In the genomic region with DNA sequence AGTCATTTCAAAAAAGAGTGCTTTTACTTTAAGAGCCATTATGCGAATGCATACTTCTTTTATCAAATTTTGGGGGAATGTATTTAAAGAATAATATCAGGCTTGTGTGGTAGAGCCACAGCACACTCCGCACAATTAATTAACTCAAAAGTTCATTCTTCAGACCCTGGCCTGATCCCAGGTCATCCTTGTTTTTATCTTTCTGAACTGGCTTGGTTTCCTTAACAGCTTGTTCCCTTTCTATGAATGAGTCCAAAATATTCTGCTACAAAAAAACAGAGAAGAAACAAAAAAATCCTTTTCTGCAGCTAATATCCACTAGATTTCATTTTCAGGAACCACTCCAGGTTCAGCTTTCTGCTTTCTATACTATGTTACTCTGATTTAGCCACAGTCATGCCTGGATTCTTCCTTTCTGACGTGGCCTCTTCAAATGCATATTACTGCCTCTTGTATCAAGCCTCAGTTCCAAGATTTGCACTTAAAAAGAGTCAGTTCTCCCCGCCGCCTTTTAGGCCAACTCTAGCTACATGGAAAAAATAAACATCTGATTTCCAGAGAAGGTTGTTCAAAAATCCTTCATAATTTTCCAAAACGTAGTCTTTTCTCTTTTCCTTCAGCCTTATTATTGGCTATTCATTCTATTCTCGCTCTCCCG, we compare ENCODE assay signal across 1 cellular context.
TF ChIP-seq lines count a peak whose summit lies in the region.

No MANE protein-coding gene starts in this region.

TF ChIP-seq in GM23338, 12 proteins besides CTCF, POLR2A, EP300 and RAD21 (continued from another document):
- TF ChIP-seq, protein P1, sequence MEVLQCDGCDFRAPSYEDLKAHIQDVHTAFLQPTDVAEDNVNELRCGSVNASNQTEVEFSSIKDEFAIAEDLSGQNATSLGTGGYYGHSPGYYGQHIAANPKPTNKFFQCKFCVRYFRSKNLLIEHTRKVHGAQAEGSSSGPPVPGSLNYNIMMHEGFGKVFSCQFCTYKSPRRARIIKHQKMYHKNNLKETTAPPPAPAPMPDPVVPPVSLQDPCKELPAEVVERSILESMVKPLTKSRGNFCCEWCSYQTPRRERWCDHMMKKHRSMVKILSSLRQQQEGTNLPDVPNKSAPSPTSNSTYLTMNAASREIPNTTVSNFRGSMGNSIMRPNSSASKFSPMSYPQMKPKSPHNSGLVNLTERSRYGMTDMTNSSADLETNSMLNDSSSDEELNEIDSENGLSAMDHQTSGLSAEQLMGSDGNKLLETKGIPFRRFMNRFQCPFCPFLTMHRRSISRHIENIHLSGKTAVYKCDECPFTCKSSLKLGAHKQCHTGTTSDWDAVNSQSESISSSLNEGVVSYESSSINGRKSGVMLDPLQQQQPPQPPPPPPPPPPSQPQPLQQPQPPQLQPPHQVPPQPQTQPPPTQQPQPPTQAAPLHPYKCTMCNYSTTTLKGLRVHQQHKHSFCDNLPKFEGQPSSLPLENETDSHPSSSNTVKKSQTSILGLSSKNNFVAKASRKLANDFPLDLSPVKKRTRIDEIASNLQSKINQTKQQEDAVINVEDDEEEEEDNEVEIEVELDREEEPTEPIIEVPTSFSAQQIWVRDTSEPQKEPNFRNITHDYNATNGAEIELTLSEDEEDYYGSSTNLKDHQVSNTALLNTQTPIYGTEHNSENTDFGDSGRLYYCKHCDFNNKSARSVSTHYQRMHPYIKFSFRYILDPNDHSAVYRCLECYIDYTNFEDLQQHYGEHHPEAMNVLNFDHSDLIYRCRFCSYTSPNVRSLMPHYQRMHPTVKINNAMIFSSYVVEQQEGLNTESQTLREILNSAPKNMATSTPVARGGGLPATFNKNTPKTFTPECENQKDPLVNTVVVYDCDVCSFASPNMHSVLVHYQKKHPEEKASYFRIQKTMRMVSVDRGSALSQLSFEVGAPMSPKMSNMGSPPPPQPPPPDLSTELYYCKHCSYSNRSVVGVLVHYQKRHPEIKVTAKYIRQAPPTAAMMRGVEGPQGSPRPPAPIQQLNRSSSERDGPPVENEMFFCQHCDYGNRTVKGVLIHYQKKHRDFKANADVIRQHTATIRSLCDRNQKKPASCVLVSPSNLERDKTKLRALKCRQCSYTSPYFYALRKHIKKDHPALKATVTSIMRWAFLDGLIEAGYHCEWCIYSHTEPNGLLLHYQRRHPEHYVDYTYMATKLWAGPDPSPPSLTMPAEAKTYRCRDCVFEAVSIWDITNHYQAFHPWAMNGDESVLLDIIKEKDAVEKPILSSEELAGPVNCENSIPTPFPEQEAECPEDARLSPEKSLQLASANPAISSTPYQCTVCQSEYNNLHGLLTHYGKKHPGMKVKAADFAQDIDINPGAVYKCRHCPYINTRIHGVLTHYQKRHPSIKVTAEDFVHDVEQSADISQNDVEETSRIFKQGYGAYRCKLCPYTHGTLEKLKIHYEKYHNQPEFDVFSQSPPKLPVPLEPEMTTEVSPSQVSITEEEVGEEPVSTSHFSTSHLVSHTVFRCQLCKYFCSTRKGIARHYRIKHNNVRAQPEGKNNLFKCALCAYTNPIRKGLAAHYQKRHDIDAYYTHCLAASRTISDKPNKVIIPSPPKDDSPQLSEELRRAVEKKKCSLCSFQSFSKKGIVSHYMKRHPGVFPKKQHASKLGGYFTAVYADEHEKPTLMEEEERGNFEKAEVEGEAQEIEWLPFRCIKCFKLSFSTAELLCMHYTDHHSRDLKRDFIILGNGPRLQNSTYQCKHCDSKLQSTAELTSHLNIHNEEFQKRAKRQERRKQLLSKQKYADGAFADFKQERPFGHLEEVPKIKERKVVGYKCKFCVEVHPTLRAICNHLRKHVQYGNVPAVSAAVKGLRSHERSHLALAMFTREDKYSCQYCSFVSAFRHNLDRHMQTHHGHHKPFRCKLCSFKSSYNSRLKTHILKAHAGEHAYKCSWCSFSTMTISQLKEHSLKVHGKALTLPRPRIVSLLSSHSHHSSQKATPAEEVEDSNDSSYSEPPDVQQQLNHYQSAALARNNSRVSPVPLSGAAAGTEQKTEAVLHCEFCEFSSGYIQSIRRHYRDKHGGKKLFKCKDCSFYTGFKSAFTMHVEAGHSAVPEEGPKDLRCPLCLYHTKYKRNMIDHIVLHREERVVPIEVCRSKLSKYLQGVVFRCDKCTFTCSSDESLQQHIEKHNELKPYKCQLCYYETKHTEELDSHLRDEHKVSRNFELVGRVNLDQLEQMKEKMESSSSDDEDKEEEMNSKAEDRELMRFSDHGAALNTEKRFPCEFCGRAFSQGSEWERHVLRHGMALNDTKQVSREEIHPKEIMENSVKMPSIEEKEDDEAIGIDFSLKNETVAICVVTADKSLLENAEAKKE (CRISPR knock-in tag; IDR thresholded peaks at IDR 0.05) = 0 out of 2 replicates have a peak, but pooled peaks have one; percentile 62
